ENCODE assay signal across 10 cellular contexts in genomic region chr11:6745465-6746015, GRCh38. TPM values are rescaled to one million over a fixed set of nuclear protein-coding genes. Genes with fewer than 3 reads are reported as not detected.
A peak's percentile ranks its signal among the peaks of the same experiment; 100 is the strongest.
DNase-seq lines count a peak whose midpoint lies in the region; ATAC-seq, FAIRE-seq and TF ChIP-seq lines count a peak whose summit lies in the region.
"Had no signal": no experiment of that assay in that cellular context is flagged by ENCODE, and none has a peak within 500 bp of the region (broad histone marks: within the 10 kb centered on the region; RNA-seq: fewer than 3 reads in every experiment).

No MANE protein-coding gene starts in this region.

- no TSS peak for BruUV-seq in HepG2 (replicated peaks; lab: Mats Ljungman, UMichigan)
- no TSS peak for BruUV-seq in PC-9 (replicated peaks; lab: Mats Ljungman, UMichigan)

- no peak for FAIRE-seq in HepG2 (lab: Jason Lieb, UNC)

- H3K9me3 ChIP-seq in liver (ENCODE audit: control insufficient read depth in 4 of 4, low read length in 3 of 4) (no peaks in the 10 kb centered on the region), HepG2 (ENCODE audit: low read length) (no peaks in the 10 kb centered on the region), esophagus squamous epithelium (no peaks in the 10 kb centered on the region), PC-9 (ENCODE audit: insufficient read depth, low read depth) (no peaks in the 10 kb centered on the region)

- TF ChIP-seq RAD21 in liver (IDR thresholded peaks at IDR 0.05) (no peak), HepG2 (CRISPR knock-in tag; IDR thresholded peaks at IDR 0.05) (no peak)

- H4K20me1 ChIP-seq in HepG2 (ENCODE audit: insufficient read depth, low read length) (no peaks in the 10 kb centered on the region), PC-9 (ENCODE audit: insufficient read depth) (no peaks in the 10 kb centered on the region)

- H3K4me1 ChIP-seq in liver (ENCODE audit: control insufficient read depth in 4 of 4, insufficient read depth in 4 of 4, low read length in 3 of 4) (peaks cover 0 to 1% (median 0%) of the 10 kb centered on the region in 4 donors), HepG2 (ENCODE audit: insufficient read depth, low read length) (no peaks in the 10 kb centered on the region), esophagus squamous epithelium (no peaks in the 10 kb centered on the region), PC-9 (replicated peaks; ENCODE audit: insufficient read depth) (no peaks in the 10 kb centered on the region)

- ATAC-seq in HepG2 = no peak
- peak; percentile 43 for ATAC-seq in HG03103 (IDR thresholded peaks at IDR 0.05; ENCODE audit: low read depth, unreplicated experiment)

- 60% methylated on average over 2 of the region's 2 CpGs for WGBS in liver
- WGBS in HepG2 (ENCODE audit: low lambda C conversion rate) = 0% methylated on average over 2 of the region's 2 CpGs
- 31 to 41% methylated on average over 2 of the region's 2 CpGs for WGBS in esophagus squamous epithelium, 2 donors

- H3K27ac ChIP-seq in liver (ENCODE audit: low read depth in 1 of 2, low read length in 2 of 2) = peak overlapping the region; percentile 44 to 77
- H3K27ac ChIP-seq in HepG2 (ENCODE audit: extremely low read length, insufficient read depth, low read length) = no peak overlapping the region
- H3K27ac ChIP-seq in esophagus squamous epithelium = peak overlapping the region in 3 of 4 donors; percentile 65 to 73 (median 72)
- H3K27ac ChIP-seq in PC-9 = no peak overlapping the region

- peak overlapping the region in 1 of 3 donors; percentile 10 for H3K4me3 ChIP-seq in liver (ENCODE audit: low read depth in 1 of 3, low read length in 3 of 3)
- H3K4me3 ChIP-seq in HepG2 (replicated peaks in 1 of 3; ENCODE audit: insufficient read depth in 1 of 3, low read depth in 2 of 3, low read length in 3 of 3) = no peak overlapping the region
- H3K4me3 ChIP-seq in esophagus squamous epithelium = peak overlapping the region; percentile 8 to 39 (median 30)
- H3K4me3 ChIP-seq in PC-9 = no peak overlapping the region

- DNase-seq in HepG2 (ENCODE audit: low spot score) (no peak), esophagus squamous epithelium (lab: John Stamatoyannopoulos, UW) (no peak), NCI-H226 (no peak), PC-9 (no peak), NCI-H2081 treated with DMSO at 0.1 percent for 48 hours (lab: John Stamatoyannopoulos, UW) (no peak), pons (ENCODE audit: low spot score) (no peak)
- DNase-seq: NCI-H1105 had no signal

- no peak overlapping the region for H3K4me2 ChIP-seq in HepG2 (ENCODE audit: low read depth, low read length)
- no peak overlapping the region for H3K4me2 ChIP-seq in PC-9

- POLR2A ChIA-PET in HepG2 (lab: Yijun Ruan, JAX) (no interaction called here), PC-9 (lab: Charles Lee; ENCODE audit: unreplicated experiment) (no interaction called here)

- no peaks in the 10 kb centered on the region for H3K9me2 ChIP-seq in PC-9 (ENCODE audit: insufficient read depth)

- H3K27me3 ChIP-seq in liver (ENCODE audit: control insufficient read depth in 4 of 4, insufficient read depth in 4 of 4, low read length in 3 of 4) = no peaks in the 10 kb centered on the region
- H3K27me3 ChIP-seq in HepG2 (ENCODE audit: control insufficient read depth in 1 of 2, insufficient read depth in 2 of 2, low read length in 2 of 2) = peaks cover 0 to 12% of the 10 kb centered on the region in 2 experiments; a peak in 2 of 5 replicates
- no peaks in the 10 kb centered on the region for H3K27me3 ChIP-seq in esophagus squamous epithelium
- no peaks in the 10 kb centered on the region for H3K27me3 ChIP-seq in PC-9 (ENCODE audit: insufficient read depth, low read depth)

- intact Hi-C loops in HepG2 (cut with micrococcal nuclease; ENCODE audit: unreplicated experiment) = no loop called here
- intact Hi-C loops in esophagus squamous epithelium (cut with DNase I) = no loop called here
- intact Hi-C loops in PC-9 (cut with micrococcal nuclease; ENCODE audit: unreplicated experiment) = no loop called here

- CTCF ChIA-PET in HepG2 (lab: Yijun Ruan, JAX; ENCODE audit: low intra/inter-chr PET ratio, low total read pairs) = no interaction called here
- CTCF ChIA-PET in PC-9 (lab: Charles Lee) = no interaction called here

- peak overlapping the region in 1 of 2 donors; percentile 55 for H3K9ac ChIP-seq in liver (ENCODE audit: low read depth in 1 of 2, low read length in 2 of 2)
- H3K9ac ChIP-seq in HepG2 (ENCODE audit: insufficient read depth, low read depth, low read length) = no peak overlapping the region

- H3F3A ChIP-seq in PC-9 (ENCODE audit: insufficient read depth, low read depth) = no peaks in the 10 kb centered on the region

- no peak for TF ChIP-seq EP300 in HepG2 (IDR thresholded peaks at IDR 0.05; ENCODE audit: low read depth in 2 of 2, low read length in 2 of 2)
- TF ChIP-seq EP300 in HepG2 (CRISPR knock-in tag; IDR thresholded peaks at IDR 0.05; ENCODE audit: borderline replicate concordance) = no peak

- no peaks in the 10 kb centered on the region for H3K79me2 ChIP-seq in HepG2 (ENCODE audit: insufficient read depth, low read length)
- no peaks in the 10 kb centered on the region for H3K79me2 ChIP-seq in PC-9 (ENCODE audit: low read depth)

- in situ Hi-C loops in HepG2 (cut with HindIII; ENCODE audit: extremely low pct_ligation_motif_present, low pct_unique_long_range_greater_than_20kb) = no loop called here

- TF ChIP-seq CTCF in liver (IDR thresholded peaks at IDR 0.05; ENCODE audit: low read depth, low read length, missing input control) (no peak), HepG2 (CRISPR knock-in tag; IDR thresholded peaks at IDR 0.05) (no peak), esophagus squamous epithelium (IDR thresholded peaks at IDR 0.05) (no peak), PC-9 (conservative IDR thresholded peaks at IDR 0.05) (no peak)

- TF ChIP-seq POLR2A in HepG2 (IDR thresholded peaks at IDR 0.05; ENCODE audit: insufficient read depth in 1 of 2, low read depth in 2 of 2, low read length in 2 of 2) (no peak), esophagus squamous epithelium (IDR thresholded peaks at IDR 0.05) (peak in 1 of 4 donors; percentile 45)

- H2AFZ ChIP-seq in HepG2 (ENCODE audit: low read length) = no peak overlapping the region
- no peak overlapping the region for H2AFZ ChIP-seq in PC-9

- H3K36me3 ChIP-seq in liver (ENCODE audit: control insufficient read depth in 4 of 4, insufficient read depth in 3 of 4, low read depth in 1 of 4, low read length in 3 of 4) = no peaks in the 10 kb centered on the region
- no peaks in the 10 kb centered on the region for H3K36me3 ChIP-seq in HepG2 (replicated peaks in 1 of 2; ENCODE audit: control insufficient read depth in 1 of 2, insufficient read depth in 2 of 2, low read length in 2 of 2)
- H3K36me3 ChIP-seq in esophagus squamous epithelium = no peaks in the 10 kb centered on the region
- no peaks in the 10 kb centered on the region for H3K36me3 ChIP-seq in PC-9 (ENCODE audit: low read depth)

RNA-seq across cellular contexts. Expression of gene OR2AG2, which starts 26.2 kb away (rescaled TPM):
- total RNA-seq in liver (under 1 TPM in 1 of 2 donors, not detected in 1; under 0.01 TPM), HepG2 (2016; rRNA removed; fragmentation: Illumina TruSeq; extraction: Trizol) (not detected in 2 replicates), esophagus squamous epithelium (under 1 TPM in 3 of 4 donors, not detected in 1; 0.08 to 0.76 (median 0.13) TPM), PC-9 (2021) (0.11 and 0.25 TPM in 2 replicates)
- polyA plus RNA-seq in liver (not detected), HepG2 (2011; rRNA removed) (not detected in 2 replicates)
- not detected in 2 replicates for total RNA-seq in HepG2 (2016; cell fraction: cytosol; rRNA removed; fragmentation: Illumina TruSeq; extraction: Trizol; ENCODE audit: low read depth)
- total RNA-seq in HepG2 (2016; cell fraction: insoluble cytoplasmic fraction; rRNA removed; fragmentation: Illumina TruSeq; extraction: Trizol) = not detected in 2 replicates
- not detected in 2 replicates for total RNA-seq in HepG2 (2016; cell fraction: membrane; rRNA removed; fragmentation: Illumina TruSeq; extraction: Trizol)
- not detected in 2 replicates for total RNA-seq in HepG2 (2016; cell fraction: nucleus; rRNA removed; fragmentation: Illumina TruSeq; extraction: Trizol)
- not detected in 2 replicates for polyA plus RNA-seq in HepG2 (2011; cell fraction: cytosol; rRNA removed)
- not detected in 2 replicates for polyA plus RNA-seq in HepG2 (2011; cell fraction: nucleus; rRNA removed)
- polyA plus RNA-seq in HepG2 (2012) = not detected in 2 replicates
- polyA plus RNA-seq in HepG2 (2016; cell fraction: cytosol; fragmentation: Illumina TruSeq; extraction: Trizol; ENCODE audit: low read depth) = not detected in 2 replicates
- not detected in 2 replicates for polyA plus RNA-seq in HepG2 (2016; cell fraction: insoluble cytoplasmic fraction; fragmentation: Illumina TruSeq; extraction: Trizol; ENCODE audit: low read depth)
- polyA plus RNA-seq in HepG2 (2016; cell fraction: membrane; fragmentation: Illumina TruSeq; extraction: Trizol; ENCODE audit: low read depth) = not detected in 2 replicates
- polyA plus RNA-seq in HepG2 (2016; cell fraction: nucleus; fragmentation: Illumina TruSeq; extraction: Trizol; ENCODE audit: insufficient read depth, low read depth) = not detected in 2 replicates
- polyA minus RNA-seq in HepG2 (2011; rRNA and poly(A)+ RNA removed; ENCODE audit: low replicate concordance) = not detected in 2 replicates
- polyA minus RNA-seq in HepG2 (2011; cell fraction: cytosol; rRNA and poly(A)+ RNA removed) = not detected in 2 replicates
- not detected in 2 replicates for polyA minus RNA-seq in HepG2 (2011; cell fraction: nucleus; rRNA and poly(A)+ RNA removed)

RNA-seq across cellular contexts. Expression of gene OR2AG1, which starts 37.3 kb away (rescaled TPM):
- total RNA-seq in liver = not detected
- polyA plus RNA-seq in liver = not detected
- not detected in 2 replicates for total RNA-seq in HepG2 (2016; rRNA removed; fragmentation: Illumina TruSeq; extraction: Trizol)
- not detected in 2 replicates for total RNA-seq in HepG2 (2016; cell fraction: cytosol; rRNA removed; fragmentation: Illumina TruSeq; extraction: Trizol; ENCODE audit: low read depth)
- total RNA-seq in HepG2 (2016; cell fraction: insoluble cytoplasmic fraction; rRNA removed; fragmentation: Illumina TruSeq; extraction: Trizol) = not detected in 2 replicates
- total RNA-seq in HepG2 (2016; cell fraction: membrane; rRNA removed; fragmentation: Illumina TruSeq; extraction: Trizol) = not detected in 2 replicates
- not detected in 2 replicates for total RNA-seq in HepG2 (2016; cell fraction: nucleus; rRNA removed; fragmentation: Illumina TruSeq; extraction: Trizol)
- polyA plus RNA-seq in HepG2 (2011; rRNA removed) = not detected in 2 replicates
- polyA plus RNA-seq in HepG2 (2011; cell fraction: cytosol; rRNA removed) = not detected in 2 replicates
- polyA plus RNA-seq in HepG2 (2011; cell fraction: nucleus; rRNA removed) = not detected in 2 replicates
- not detected in 2 replicates for polyA plus RNA-seq in HepG2 (2012)
- not detected in 2 replicates for polyA plus RNA-seq in HepG2 (2016; cell fraction: cytosol; fragmentation: Illumina TruSeq; extraction: Trizol; ENCODE audit: low read depth)
- not detected in 2 replicates for polyA plus RNA-seq in HepG2 (2016; cell fraction: insoluble cytoplasmic fraction; fragmentation: Illumina TruSeq; extraction: Trizol; ENCODE audit: low read depth)
- polyA plus RNA-seq in HepG2 (2016; cell fraction: membrane; fragmentation: Illumina TruSeq; extraction: Trizol; ENCODE audit: low read depth) = not detected in 2 replicates
- polyA plus RNA-seq in HepG2 (2016; cell fraction: nucleus; fragmentation: Illumina TruSeq; extraction: Trizol; ENCODE audit: insufficient read depth, low read depth) = not detected in 2 replicates
- polyA minus RNA-seq in HepG2 (2011; rRNA and poly(A)+ RNA removed; ENCODE audit: low replicate concordance) = not detected in 2 replicates
- polyA minus RNA-seq in HepG2 (2011; cell fraction: cytosol; rRNA and poly(A)+ RNA removed) = not detected in 2 replicates
- polyA minus RNA-seq in HepG2 (2011; cell fraction: nucleus; rRNA and poly(A)+ RNA removed) = not detected in 2 replicates
- total RNA-seq in esophagus squamous epithelium = not detected
- not detected in 2 replicates for total RNA-seq in PC-9 (2021)
- total RNA-seq: glomerular endothelial cell had no signal

RNA-seq across cellular contexts. Expression of gene OR6A2, which starts 53.9 kb away (rescaled TPM):
- total RNA-seq in liver = under 1 TPM in 1 of 2 donors, not detected in 1; 0.08 TPM
- not detected for polyA plus RNA-seq in liver
- not detected in 2 replicates for total RNA-seq in HepG2 (2016; rRNA removed; fragmentation: Illumina TruSeq; extraction: Trizol)
- total RNA-seq in HepG2 (2016; cell fraction: cytosol; rRNA removed; fragmentation: Illumina TruSeq; extraction: Trizol; ENCODE audit: low read depth) = not detected in 2 replicates
- total RNA-seq in HepG2 (2016; cell fraction: insoluble cytoplasmic fraction; rRNA removed; fragmentation: Illumina TruSeq; extraction: Trizol) = not detected in 2 replicates
- not detected in 2 replicates for total RNA-seq in HepG2 (2016; cell fraction: membrane; rRNA removed; fragmentation: Illumina TruSeq; extraction: Trizol)
- total RNA-seq in HepG2 (2016; cell fraction: nucleus; rRNA removed; fragmentation: Illumina TruSeq; extraction: Trizol) = not detected in 2 replicates
- not detected in 2 replicates for polyA plus RNA-seq in HepG2 (2011; rRNA removed)
- not detected in 2 replicates for polyA plus RNA-seq in HepG2 (2011; cell fraction: cytosol; rRNA removed)
- polyA plus RNA-seq in HepG2 (2011; cell fraction: nucleus; rRNA removed) = not detected in 2 replicates
- polyA plus RNA-seq in HepG2 (2012) = not detected in 2 replicates
- not detected in 2 replicates for polyA plus RNA-seq in HepG2 (2016; cell fraction: cytosol; fragmentation: Illumina TruSeq; extraction: Trizol; ENCODE audit: low read depth)
- not detected in 2 replicates for polyA plus RNA-seq in HepG2 (2016; cell fraction: insoluble cytoplasmic fraction; fragmentation: Illumina TruSeq; extraction: Trizol; ENCODE audit: low read depth)
- polyA plus RNA-seq in HepG2 (2016; cell fraction: membrane; fragmentation: Illumina TruSeq; extraction: Trizol; ENCODE audit: low read depth) = not detected in 2 replicates
- not detected in 2 replicates for polyA plus RNA-seq in HepG2 (2016; cell fraction: nucleus; fragmentation: Illumina TruSeq; extraction: Trizol; ENCODE audit: insufficient read depth, low read depth)
- polyA minus RNA-seq in HepG2 (2011; rRNA and poly(A)+ RNA removed; ENCODE audit: low replicate concordance) = not detected in 2 replicates
- polyA minus RNA-seq in HepG2 (2011; cell fraction: cytosol; rRNA and poly(A)+ RNA removed) = not detected in 2 replicates
- not detected in 2 replicates for polyA minus RNA-seq in HepG2 (2011; cell fraction: nucleus; rRNA and poly(A)+ RNA removed)
- under 1 TPM in 3 of 4 donors, not detected in 1; 0.19 to 0.79 (median 0.38) TPM for total RNA-seq in esophagus squamous epithelium
- 0.48 TPM in 1 of 2 replicates, not detected in the other for total RNA-seq in PC-9 (2021)

Comparison
In these comparisons a context has a peak if more than half of its experiments do, and no peak if none do; other contexts are left out.
1. H3K27ac ChIP-seq: peak in liver (2 of 2) and esophagus squamous epithelium (3 of 4); none in HepG2 (single experiment) and PC-9 (single experiment).
2. H3K4me3 ChIP-seq: peak in esophagus squamous epithelium (4 of 4); none in HepG2 (0 of 3) and PC-9 (single experiment).